In the genomic region with DNA sequence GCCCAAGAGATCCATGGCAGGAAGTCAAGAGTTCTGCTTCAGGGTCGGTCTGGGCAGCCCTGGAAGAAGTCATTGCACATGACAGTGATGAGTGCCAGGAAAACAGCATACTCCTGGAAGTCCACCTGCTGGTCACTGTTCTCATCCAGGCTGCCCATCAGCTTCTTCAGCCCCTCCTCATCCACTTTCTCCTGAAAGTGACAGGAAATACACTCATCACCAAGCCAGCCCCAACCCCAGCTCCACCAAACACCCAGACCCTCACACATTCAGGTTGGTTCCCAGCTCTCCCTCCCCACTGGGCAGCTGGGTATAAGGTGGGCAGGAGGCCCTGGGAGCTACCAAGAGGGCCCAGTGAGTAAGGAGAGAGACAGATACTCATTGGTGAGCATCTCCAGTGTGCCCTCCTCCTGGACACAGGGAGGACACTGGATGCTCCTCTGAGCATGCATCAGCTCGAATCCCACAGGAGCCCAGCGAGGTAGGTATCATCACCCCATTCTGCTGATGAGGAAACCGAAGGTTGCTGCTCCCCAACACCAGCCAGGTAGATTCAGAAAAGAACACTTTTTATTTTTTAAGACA, we compare ENCODE assay signal across 1 cellular context.
TF ChIP-seq lines count a peak whose summit lies in the region.

No MANE protein-coding gene starts in this region.

TF ChIP-seq in IMR-90, 13 proteins besides CTCF, POLR2A, EP300 and RAD21:
- TF ChIP-seq MAFK (IDR thresholded peaks at IDR 0.05; ENCODE audit: low read depth, low read length) (no peak), FOS (IDR thresholded peaks at IDR 0.05; ENCODE audit: low read depth, low read length) (no peak), RFX5 (IDR thresholded peaks at IDR 0.05; ENCODE audit: low read depth, low read length) (no peak), BHLHE40 (IDR thresholded peaks at IDR 0.05; ENCODE audit: low read depth, low read length) (no peak), NFE2L2 (IDR thresholded peaks at IDR 0.05; ENCODE audit: low read depth, low read length) (no peak), CEBPB (IDR thresholded peaks at IDR 0.05; ENCODE audit: low read depth, low read length) (no peak), CHD1 (IDR thresholded peaks at IDR 0.05; ENCODE audit: low read depth, low read length) (no peak), MAZ (IDR thresholded peaks at IDR 0.05; ENCODE audit: borderline replicate concordance, low read depth, low read length) (no peak), MXI1 (IDR thresholded peaks at IDR 0.05; ENCODE audit: borderline replicate concordance, low read depth, low read length) (no peak), RCOR1 (IDR thresholded peaks at IDR 0.05; ENCODE audit: insufficient replicate concordance, low read length) (no peak), SMC3 (IDR thresholded peaks at IDR 0.05; ENCODE audit: low read depth, low read length) (no peak)
- TF ChIP-seq, protein P1, sequence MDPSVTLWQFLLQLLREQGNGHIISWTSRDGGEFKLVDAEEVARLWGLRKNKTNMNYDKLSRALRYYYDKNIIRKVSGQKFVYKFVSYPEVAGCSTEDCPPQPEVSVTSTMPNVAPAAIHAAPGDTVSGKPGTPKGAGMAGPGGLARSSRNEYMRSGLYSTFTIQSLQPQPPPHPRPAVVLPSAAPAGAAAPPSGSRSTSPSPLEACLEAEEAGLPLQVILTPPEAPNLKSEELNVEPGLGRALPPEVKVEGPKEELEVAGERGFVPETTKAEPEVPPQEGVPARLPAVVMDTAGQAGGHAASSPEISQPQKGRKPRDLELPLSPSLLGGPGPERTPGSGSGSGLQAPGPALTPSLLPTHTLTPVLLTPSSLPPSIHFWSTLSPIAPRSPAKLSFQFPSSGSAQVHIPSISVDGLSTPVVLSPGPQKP (IDR thresholded peaks at IDR 0.05; ENCODE audit: borderline replicate concordance, low read depth, low read length) = no peak
- TF ChIP-seq, protein P2, sequence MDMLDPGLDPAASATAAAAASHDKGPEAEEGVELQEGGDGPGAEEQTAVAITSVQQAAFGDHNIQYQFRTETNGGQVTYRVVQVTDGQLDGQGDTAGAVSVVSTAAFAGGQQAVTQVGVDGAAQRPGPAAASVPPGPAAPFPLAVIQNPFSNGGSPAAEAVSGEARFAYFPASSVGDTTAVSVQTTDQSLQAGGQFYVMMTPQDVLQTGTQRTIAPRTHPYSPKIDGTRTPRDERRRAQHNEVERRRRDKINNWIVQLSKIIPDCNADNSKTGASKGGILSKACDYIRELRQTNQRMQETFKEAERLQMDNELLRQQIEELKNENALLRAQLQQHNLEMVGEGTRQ (IDR thresholded peaks at IDR 0.05; ENCODE audit: low read depth, low read length) = no peak
